Comparison of ENCODE assay signal across 9 cellular contexts in the genomic region with DNA sequence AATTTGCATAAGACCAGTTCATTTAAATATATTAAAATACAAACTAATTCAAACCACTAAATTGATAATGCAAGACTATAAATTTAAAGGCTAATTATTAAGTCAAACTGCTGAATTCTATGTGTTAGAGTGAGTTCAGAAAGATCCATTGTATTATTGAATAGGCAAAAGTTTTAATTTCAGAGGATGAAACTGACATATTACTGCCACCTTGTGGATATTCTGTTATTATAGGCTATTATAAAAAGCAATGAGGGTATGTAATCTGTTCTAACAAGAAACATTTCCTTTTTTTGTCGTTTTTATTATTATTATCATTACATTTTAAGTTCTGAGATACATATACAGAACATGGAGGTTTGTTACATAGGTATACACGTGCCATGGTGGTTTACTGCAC. TPM values are rescaled to one million over a fixed set of nuclear protein-coding genes. Genes with fewer than 3 reads are reported as not detected.
DNase-seq lines count a peak whose midpoint lies in the region; ATAC-seq and TF ChIP-seq lines count a peak whose summit lies in the region.
"Had no signal": no experiment of that assay in that cellular context is flagged by ENCODE, and none has a peak within 500 bp of the region (broad histone marks: within the 10 kb centered on the region; RNA-seq: fewer than 3 reads in every experiment).

No MANE protein-coding gene starts in this region.

- H4K20me1 ChIP-seq in OCI-LY7 (ENCODE audit: insufficient read depth, low read length) = no peaks in the 10 kb centered on the region

- no peak overlapping the region for H3K4me3 ChIP-seq in cardiac muscle cell
- H3K4me3 ChIP-seq in right cardiac atrium (ENCODE audit: low read length) = no peak overlapping the region
- H3K4me3 ChIP-seq in OCI-LY7 (ENCODE audit: low read depth, low read length, poor library complexity, severe bottlenecking) = no peak overlapping the region
- H3K4me3 ChIP-seq in esophagus squamous epithelium = no peak overlapping the region
- H3K4me3 ChIP-seq in transverse colon = no peak overlapping the region

- no peak for TF ChIP-seq EP300 in transverse colon (IDR thresholded peaks at IDR 0.05; ENCODE audit: low read depth)

- H3K79me2 ChIP-seq in OCI-LY7 (ENCODE audit: insufficient read depth, low read depth, low read length) = no peaks in the 10 kb centered on the region

- H3K27me3 ChIP-seq in cardiac muscle cell (no peaks in the 10 kb centered on the region), right cardiac atrium (ENCODE audit: control insufficient read depth, insufficient read depth) (no peaks in the 10 kb centered on the region), esophagus squamous epithelium (no peaks in the 10 kb centered on the region), transverse colon (no peaks in the 10 kb centered on the region)

- no peak overlapping the region for H3K4me2 ChIP-seq in OCI-LY7 (ENCODE audit: low read length)

- no peak overlapping the region for H2AFZ ChIP-seq in OCI-LY7 (ENCODE audit: low read length)

- no peak for ATAC-seq in right cardiac atrium
- ATAC-seq in HG02759 (IDR thresholded peaks at IDR 0.05; ENCODE audit: unreplicated experiment) = no peak
- ATAC-seq in HG02763 (IDR thresholded peaks at IDR 0.05; ENCODE audit: unreplicated experiment) = no peak

- no peaks in the 10 kb centered on the region for H3K9me3 ChIP-seq in cardiac muscle cell (ENCODE audit: low read depth)
- H3K9me3 ChIP-seq in right cardiac atrium (ENCODE audit: control insufficient read depth, low read length) = no peaks in the 10 kb centered on the region
- no peaks in the 10 kb centered on the region for H3K9me3 ChIP-seq in OCI-LY7 (ENCODE audit: low read length)
- H3K9me3 ChIP-seq in esophagus squamous epithelium = no peaks in the 10 kb centered on the region
- no peaks in the 10 kb centered on the region for H3K9me3 ChIP-seq in transverse colon

- POLR2A ChIA-PET in OCI-LY7 (lab: Charles Lee) = no interaction called here

- intact Hi-C loops in right cardiac atrium (cut with DNase I) (no loop called here), OCI-LY7 (cut with micrococcal nuclease; ENCODE audit: unreplicated experiment) (no loop called here), esophagus squamous epithelium (cut with DNase I) (no loop called here), transverse colon (cut with DNase I; ENCODE audit: low total_unique reads) (no loop called here)

- no peak for TF ChIP-seq POLR2A in esophagus squamous epithelium (IDR thresholded peaks at IDR 0.05)
- no peak for TF ChIP-seq POLR2A in transverse colon (IDR thresholded peaks at IDR 0.05)

- CTCF ChIA-PET in OCI-LY7 (lab: Charles Lee; ENCODE audit: unreplicated experiment) = no interaction called here

- H3K4me1 ChIP-seq in cardiac muscle cell (ENCODE audit: low read depth) = no peaks in the 10 kb centered on the region
- H3K4me1 ChIP-seq in right cardiac atrium (ENCODE audit: control insufficient read depth, insufficient read depth, low read length) = no peaks in the 10 kb centered on the region
- no peaks in the 10 kb centered on the region for H3K4me1 ChIP-seq in OCI-LY7 (ENCODE audit: insufficient read depth, low read length, poor library complexity, severe bottlenecking)
- H3K4me1 ChIP-seq in esophagus squamous epithelium = no peaks in the 10 kb centered on the region
- H3K4me1 ChIP-seq in transverse colon = no peaks in the 10 kb centered on the region

- no TSS peak for BruUV-seq in OCI-LY7 (replicated peaks; lab: Mats Ljungman, UMichigan)

- H3K27ac ChIP-seq in cardiac muscle cell (no peak overlapping the region), right cardiac atrium (ENCODE audit: low read length) (no peak overlapping the region), OCI-LY7 (ENCODE audit: low read depth, low read length, poor library complexity, severe bottlenecking) (no peak overlapping the region), esophagus squamous epithelium (no peak overlapping the region), transverse colon (no peak overlapping the region)

- WGBS in right cardiac atrium = 7% methylated on average over 2 of the region's 2 CpGs
- WGBS in esophagus squamous epithelium, 2 donors = 0 to 2% methylated on average over 2 of the region's 2 CpGs
- WGBS in transverse colon (ENCODE audit: low coverage in 1 of 2), 2 donors = 6 to 7% methylated on average over 2 of the region's 2 CpGs

- H3K36me3 ChIP-seq in cardiac muscle cell = no peaks in the 10 kb centered on the region
- no peaks in the 10 kb centered on the region for H3K36me3 ChIP-seq in OCI-LY7 (ENCODE audit: insufficient read depth, low read length)
- no peaks in the 10 kb centered on the region for H3K36me3 ChIP-seq in esophagus squamous epithelium
- H3K36me3 ChIP-seq in transverse colon = no peaks in the 10 kb centered on the region

- peak in 1 of 2 donors; percentile 19 for DNase-seq in cardiac muscle cell (ENCODE audit: low read depth in 1 of 2, low spot score in 1 of 2)
- DNase-seq in right cardiac atrium = no peak
- peak; percentile 6 for DNase-seq in OCI-LY7 (ENCODE audit: low spot score)
- DNase-seq in esophagus squamous epithelium (lab: John Stamatoyannopoulos, UW) = no peak
- no peak for DNase-seq in transverse colon
- DNase-seq in NCI-H2081 treated with DMSO at 0.1 percent for 48 hours (lab: John Stamatoyannopoulos, UW) = no peak
- DNase-seq: EL had no signal

- TF ChIP-seq CTCF in cardiac muscle cell (IDR thresholded peaks at IDR 0.05; ENCODE audit: low read depth, low read length) = peak; percentile 35
- peak; percentile 74 for TF ChIP-seq CTCF in OCI-LY7 (conservative IDR thresholded peaks at IDR 0.05; ENCODE audit: low read length)
- peak in 4 of 6 experiments; percentile 12 to 44 (median 34) for TF ChIP-seq CTCF in esophagus squamous epithelium (IDR thresholded peaks at IDR 0.05)
- TF ChIP-seq CTCF in transverse colon (IDR thresholded peaks at IDR 0.05) = peak in 3 of 5 experiments; percentile 25 to 32 (median 26)

- in situ Hi-C loops in transverse colon (cut with MboI; ENCODE audit: low pct_ligation_motif_present in 1 of 4, low pct_unique_long_range_greater_than_20kb in 1 of 4, low sequenced_read_pairs in 3 of 4) = no loop called here

- H3K9me2 ChIP-seq in OCI-LY7 (ENCODE audit: insufficient read depth, low read length) = no peaks in the 10 kb centered on the region

RNA-seq across cellular contexts. Expression of a gene that starts 20.9 kb away (rescaled TPM):
- total RNA-seq in cardiac muscle cell = 5.3 and 13.0 TPM in 2 replicates
- 8.3 and 14.6 TPM in 2 replicates for polyA plus RNA-seq in cardiac muscle cell
- 1 to 10 TPM; 1.0 to 2.3 (median 1.7) TPM for total RNA-seq in right cardiac atrium
- 2.0 TPM for polyA plus RNA-seq in right cardiac atrium
- total RNA-seq in OCI-LY7 (2014; rRNA removed; shearing (Covaris generic)) = not detected in 2 replicates
- total RNA-seq in OCI-LY7 (2022) = not detected in 2 replicates
- 1 to 10 TPM in 1 of 4 donors, under 1 TPM in 2, not detected in 1; 0.44 to 1.1 (median 0.76) TPM for total RNA-seq in esophagus squamous epithelium
- total RNA-seq in transverse colon = 1 to 10 TPM in 1 of 4 donors, under 1 TPM in 1, not detected in 2; 0.55 to 1.3 TPM

RNA-seq across cellular contexts. Expression of a gene that starts 27.8 kb away (rescaled TPM):
- total RNA-seq in cardiac muscle cell (not detected in 2 replicates), right cardiac atrium (not detected), OCI-LY7 (2022) (not detected in 2 replicates), esophagus squamous epithelium (not detected), transverse colon (not detected)
- polyA plus RNA-seq in cardiac muscle cell (not detected in 2 replicates), right cardiac atrium (not detected)
- not detected in 2 replicates for total RNA-seq in OCI-LY7 (2014; rRNA removed; shearing (Covaris generic))
